ENCODE assay signal across 16 cellular contexts in genomic region chr12:104490221-104490620, GRCh38. TPM values are rescaled to one million over a fixed set of nuclear protein-coding genes. Genes with fewer than 3 reads are reported as not detected.
DNase-seq lines count a peak whose midpoint lies in the region; ATAC-seq, FAIRE-seq and TF ChIP-seq lines count a peak whose summit lies in the region.
"Had no signal": no experiment of that assay in that cellular context is flagged by ENCODE, and none has a peak within 500 bp of the region (broad histone marks: within the 10 kb centered on the region; RNA-seq: fewer than 3 reads in every experiment).

No MANE protein-coding gene starts in this region.

- H3K4me1 ChIP-seq in osteoblast (ENCODE audit: insufficient read depth, low read length): peaks cover 23% of the 10 kb centered on the region
- H3K4me1 ChIP-seq in HepG2 (ENCODE audit: insufficient read depth, low read length): peaks cover 8% of the 10 kb centered on the region; the same call in 1 of the 2 replicates
- H3K4me1 ChIP-seq: parathyroid adenoma had no signal

- peaks cover 10% of the 10 kb centered on the region for H3K36me3 Mint-ChIP-seq in activated CD4-positive, alpha-beta T cell treated with anti-CD3 and anti-CD28 coated beads for 36 hours (ENCODE audit: low read depth)
- H3K36me3 Mint-ChIP-seq in activated naive CD8-positive, alpha-beta T cell: peaks cover 8% of the 10 kb centered on the region

- peaks cover 30% of the 10 kb centered on the region for H3K79me2 ChIP-seq in osteoblast (ENCODE audit: insufficient read depth, low read length)
- H3K79me2 ChIP-seq in HepG2 (ENCODE audit: insufficient read depth, low read length): no peaks in the 10 kb centered on the region
- H3K79me2 ChIP-seq: parathyroid adenoma had no signal

- peaks cover 6% of the 10 kb centered on the region for H4K20me1 ChIP-seq in osteoblast (ENCODE audit: insufficient read depth, low read length)
- H4K20me1 ChIP-seq in HepG2 (ENCODE audit: insufficient read depth, low read length): no peaks in the 10 kb centered on the region

- in situ Hi-C loops in G401 (cut with HindIII; ENCODE audit: low sequenced_read_pairs) (no loop called here), HepG2 (cut with HindIII; ENCODE audit: extremely low pct_ligation_motif_present, low pct_unique_long_range_greater_than_20kb) (no loop called here)

- BruUV-seq in HepG2 (replicated peaks; lab: Mats Ljungman, UMichigan): no TSS peak

- peaks cover 86% of the 10 kb centered on the region for H3K4me1 Mint-ChIP-seq in activated CD4-positive, alpha-beta T cell treated with anti-CD3 and anti-CD28 coated beads for 36 hours
- H3K4me1 Mint-ChIP-seq in activated naive CD8-positive, alpha-beta T cell (ENCODE audit: low read depth): peaks cover 86% of the 10 kb centered on the region

- TF ChIP-seq POLR2A in HepG2 (IDR thresholded peaks at IDR 0.05; ENCODE audit: insufficient read depth in 1 of 2, low read depth in 2 of 2, low read length in 2 of 2): no peak

- no peak overlapping the region for H2AFZ ChIP-seq in osteoblast (ENCODE audit: low read length)
- no peak overlapping the region for H2AFZ ChIP-seq in HepG2 (ENCODE audit: low read length)
- H2AFZ ChIP-seq: parathyroid adenoma had no signal

- CTCF ChIA-PET in activated CD4-positive, alpha-beta T cell treated with anti-CD3 and anti-CD28 coated beads for 36 hours (lab: Charles Lee): interaction anchor here (0.8 to 1.3 kb wide), 2 partner anchors 19 to 31 kb away, joined by 3 read pairs; no protein-coding TSS in a partner anchor
- CTCF ChIA-PET in HepG2 (lab: Yijun Ruan, JAX; ENCODE audit: low intra/inter-chr PET ratio, low total read pairs): no interaction called here

- ATAC-seq in activated CD4-positive, alpha-beta T cell treated with anti-CD3 and anti-CD28 coated beads for 36 hours: no peak
- ATAC-seq in GM19467 (IDR thresholded peaks at IDR 0.05; ENCODE audit: unreplicated experiment) (no peak), HepG2 (no peak)

- H3K9ac ChIP-seq in HepG2 (ENCODE audit: insufficient read depth, low read depth, low read length): no peak overlapping the region
- H3K9ac ChIP-seq: parathyroid adenoma had no signal

- TF ChIP-seq RAD21 in HepG2 (CRISPR knock-in tag; IDR thresholded peaks at IDR 0.05): no peak

- TF ChIP-seq EP300 in HepG2 (IDR thresholded peaks at IDR 0.05; ENCODE audit: low read depth in 2 of 2, low read length in 2 of 2): no peak
- no peak for TF ChIP-seq EP300 in HepG2 (CRISPR knock-in tag; IDR thresholded peaks at IDR 0.05; ENCODE audit: borderline replicate concordance)

- H3K27ac Mint-ChIP-seq in activated CD4-positive, alpha-beta T cell treated with anti-CD3 and anti-CD28 coated beads for 36 hours: peak overlapping the region; percentile 80
- peak overlapping the region; percentile 86 for H3K27ac Mint-ChIP-seq in activated naive CD8-positive, alpha-beta T cell

- DNase-seq in activated CD4-positive, alpha-beta T cell treated with anti-CD3 and anti-CD28 coated beads for 36 hours: no peak
- DNase-seq in activated CD4-positive, alpha-beta T cell treated with anti-CD3 and anti-CD28 coated beads for 4 hours: no peak
- DNase-seq in MV-4-11 (lab: John Stamatoyannopoulos, UW) (peak; percentile 34), osteoblast (ENCODE audit: insufficient read length, low spot score, missing footprints) (peak; percentile 13), G401 (ENCODE audit: low spot score) (no peak), HepG2 (ENCODE audit: low spot score) (no peak)
- DNase-seq: mesenchymal stem cell, NCI-H1694, NCI-H526, Right ventricle myocardium superior had no signal

- H3K4me2 ChIP-seq in osteoblast (ENCODE audit: insufficient read depth, low read length) (no peak overlapping the region), HepG2 (ENCODE audit: low read depth, low read length) (no peak overlapping the region)
- H3K4me2 ChIP-seq: smooth muscle cell had no signal

- H3K36me3 ChIP-seq in osteoblast (ENCODE audit: insufficient read depth, low read length) (no peaks in the 10 kb centered on the region), HepG2 (replicated peaks in 1 of 2; ENCODE audit: control insufficient read depth in 1 of 2, insufficient read depth in 2 of 2, low read length in 2 of 2) (no peaks in the 10 kb centered on the region)

- H3K4me3 Mint-ChIP-seq in activated CD4-positive, alpha-beta T cell treated with anti-CD3 and anti-CD28 coated beads for 36 hours: peak overlapping the region; percentile 10
- peak overlapping the region; percentile 76 for H3K4me3 Mint-ChIP-seq in activated naive CD8-positive, alpha-beta T cell

- H3K9me3 Mint-ChIP-seq in activated CD4-positive, alpha-beta T cell treated with anti-CD3 and anti-CD28 coated beads for 36 hours (ENCODE audit: low read depth): no peaks in the 10 kb centered on the region
- H3K9me3 Mint-ChIP-seq in activated naive CD8-positive, alpha-beta T cell (ENCODE audit: low read depth): no peaks in the 10 kb centered on the region

- no peaks in the 10 kb centered on the region for H3K27me3 ChIP-seq in osteoblast (ENCODE audit: insufficient read depth, low read length)
- peaks cover 2 to 14% of the 10 kb centered on the region in 2 experiments; a peak in 3 of 5 replicates for H3K27me3 ChIP-seq in HepG2 (ENCODE audit: control insufficient read depth in 1 of 2, insufficient read depth in 2 of 2, low read length in 2 of 2)

- TF ChIP-seq CTCF in osteoblast (IDR thresholded peaks at IDR 0.05; ENCODE audit: extremely low read depth, low read depth, low read length): no peak
- no peak for TF ChIP-seq CTCF in HepG2 (CRISPR knock-in tag; IDR thresholded peaks at IDR 0.05)

- no peak overlapping the region for H3K4me3 ChIP-seq in osteoblast (ENCODE audit: insufficient read depth, low read length)
- no peak overlapping the region for H3K4me3 ChIP-seq in HepG2 (replicated peaks in 1 of 3; ENCODE audit: insufficient read depth in 1 of 3, low read depth in 2 of 3, low read length in 3 of 3)
- H3K4me3 ChIP-seq: smooth muscle cell had no signal

- POLR2A ChIA-PET in activated CD4-positive, alpha-beta T cell treated with anti-CD3 and anti-CD28 coated beads for 36 hours (lab: Charles Lee): no interaction called here
- POLR2A ChIA-PET in HepG2 (lab: Yijun Ruan, JAX): no interaction called here

- no peaks in the 10 kb centered on the region for H3K27me3 Mint-ChIP-seq in activated CD4-positive, alpha-beta T cell treated with anti-CD3 and anti-CD28 coated beads for 36 hours
- H3K27me3 Mint-ChIP-seq in activated naive CD8-positive, alpha-beta T cell: no peaks in the 10 kb centered on the region

- no peak for FAIRE-seq in HepG2 (lab: Jason Lieb, UNC)
- FAIRE-seq: A204.1, TTC549 had no signal

- 35% methylated on average over 4 of the region's 4 CpGs for WGBS in HepG2 (ENCODE audit: low lambda C conversion rate)

- H3K9me3 ChIP-seq in osteoblast (ENCODE audit: low read depth, low read length): no peaks in the 10 kb centered on the region
- no peaks in the 10 kb centered on the region for H3K9me3 ChIP-seq in HepG2 (ENCODE audit: low read length)

- intact Hi-C loops in activated CD4-positive, alpha-beta T cell treated with anti-CD3 and anti-CD28 coated beads for 36 hours (cut with DNase I, micrococcal nuclease): no loop called here
- intact Hi-C loops in HepG2 (cut with micrococcal nuclease; ENCODE audit: unreplicated experiment): no loop called here

- H3K27ac ChIP-seq in osteoblast (ENCODE audit: low read depth, low read length) (no peak overlapping the region), HepG2 (ENCODE audit: extremely low read length, insufficient read depth, low read length) (no peak overlapping the region)
- H3K27ac ChIP-seq: parathyroid adenoma had no signal

TF ChIP-seq in HepG2, 621 proteins besides CTCF, POLR2A, EP300 and RAD21:
- TF ChIP-seq SMYD3 (CRISPR knock-in tag; IDR thresholded peaks at IDR 0.05) (no peak), ZNF747 (CRISPR knock-in tag; IDR thresholded peaks at IDR 0.05; ENCODE audit: borderline replicate concordance) (no peak), SP5 (CRISPR knock-in tag; IDR thresholded peaks at IDR 0.05; ENCODE audit: borderline replicate concordance, low read depth) (no peak), CCDC6 (CRISPR knock-in tag; IDR thresholded peaks at IDR 0.05) (no peak), IKZF1 (IDR thresholded peaks at IDR 0.05) (no peak), HES4 (CRISPR knock-in tag; IDR thresholded peaks at IDR 0.05; ENCODE audit: borderline replicate concordance) (no peak), ZNF749 (CRISPR knock-in tag; IDR thresholded peaks at IDR 0.05; ENCODE audit: borderline replicate concordance) (no peak)

RNA-seq across cellular contexts. Expression of gene CHST11, which starts 33.5 kb away (rescaled TPM):
- 10 to 100 TPM; 33.3 to 33.6 TPM for total RNA-seq in activated CD4-positive, alpha-beta T cell treated with anti-CD3 and anti-CD28 coated beads for 36 hours
- 23.0 and 24.6 TPM in 2 replicates for total RNA-seq in osteoblast
- 9.5 and 12.7 TPM in 2 replicates for total RNA-seq in G401 (2014; rRNA removed; shearing (Covaris generic))
- not detected in 2 replicates for total RNA-seq in HepG2 (2016; rRNA removed; fragmentation: Illumina TruSeq; extraction: Trizol)
- total RNA-seq in HepG2 (2016; cell fraction: cytosol; rRNA removed; fragmentation: Illumina TruSeq; extraction: Trizol; ENCODE audit: low read depth): not detected in 2 replicates
- not detected in 2 replicates for total RNA-seq in HepG2 (2016; cell fraction: insoluble cytoplasmic fraction; rRNA removed; fragmentation: Illumina TruSeq; extraction: Trizol)
- not detected in 2 replicates for total RNA-seq in HepG2 (2016; cell fraction: membrane; rRNA removed; fragmentation: Illumina TruSeq; extraction: Trizol)
- total RNA-seq in HepG2 (2016; cell fraction: nucleus; rRNA removed; fragmentation: Illumina TruSeq; extraction: Trizol): not detected in 2 replicates
- polyA plus RNA-seq in HepG2 (2011; rRNA removed): 0.05 and 0.15 TPM in 2 replicates
- 0.04 TPM in 1 of 2 replicates, not detected in the other for polyA plus RNA-seq in HepG2 (2011; cell fraction: cytosol; rRNA removed)
- polyA plus RNA-seq in HepG2 (2011; cell fraction: nucleus; rRNA removed): 0.10 TPM in 1 of 2 replicates, not detected in the other
- polyA plus RNA-seq in HepG2 (2012): not detected in 2 replicates
- not detected in 2 replicates for polyA plus RNA-seq in HepG2 (2016; cell fraction: cytosol; fragmentation: Illumina TruSeq; extraction: Trizol; ENCODE audit: low read depth)
- not detected in 2 replicates for polyA plus RNA-seq in HepG2 (2016; cell fraction: insoluble cytoplasmic fraction; fragmentation: Illumina TruSeq; extraction: Trizol; ENCODE audit: low read depth)
- polyA plus RNA-seq in HepG2 (2016; cell fraction: membrane; fragmentation: Illumina TruSeq; extraction: Trizol; ENCODE audit: low read depth): not detected in 2 replicates
- polyA plus RNA-seq in HepG2 (2016; cell fraction: nucleus; fragmentation: Illumina TruSeq; extraction: Trizol; ENCODE audit: insufficient read depth, low read depth): not detected in 2 replicates
- 1.7 TPM in 1 of 2 replicates, not detected in the other for polyA minus RNA-seq in HepG2 (2011; rRNA and poly(A)+ RNA removed; ENCODE audit: low replicate concordance)
- not detected in 2 replicates for polyA minus RNA-seq in HepG2 (2011; cell fraction: cytosol; rRNA and poly(A)+ RNA removed)
- 0.12 TPM in 1 of 2 replicates, not detected in the other for polyA minus RNA-seq in HepG2 (2011; cell fraction: nucleus; rRNA and poly(A)+ RNA removed)

Comparison
In these comparisons a context has a peak if more than half of its experiments do, and no peak if none do; other contexts are left out.
1. DNase-seq: peak in MV-4-11 (single experiment) and osteoblast (single experiment); none in activated CD4-positive, alpha-beta T cell treated with anti-CD3 and anti-CD28 coated beads for 36 hours (single experiment), activated CD4-positive, alpha-beta T cell treated with anti-CD3 and anti-CD28 coated beads for 4 hours (0 of 2), G401 (single experiment) and HepG2 (single experiment).
2. RNA of gene CHST11, which starts 33.5 kb away (total RNA-seq): 33.3 to 33.6 TPM in activated CD4-positive, alpha-beta T cell treated with anti-CD3 and anti-CD28 coated beads for 36 hours, 23.0 to 24.6 TPM in osteoblast and 9.5 to 12.7 TPM in G401; not detected in HepG2; every median in the first group is over 10 times any median in the second.